1 cellular context compared by ENCODE assay signal in the genomic region with DNA sequence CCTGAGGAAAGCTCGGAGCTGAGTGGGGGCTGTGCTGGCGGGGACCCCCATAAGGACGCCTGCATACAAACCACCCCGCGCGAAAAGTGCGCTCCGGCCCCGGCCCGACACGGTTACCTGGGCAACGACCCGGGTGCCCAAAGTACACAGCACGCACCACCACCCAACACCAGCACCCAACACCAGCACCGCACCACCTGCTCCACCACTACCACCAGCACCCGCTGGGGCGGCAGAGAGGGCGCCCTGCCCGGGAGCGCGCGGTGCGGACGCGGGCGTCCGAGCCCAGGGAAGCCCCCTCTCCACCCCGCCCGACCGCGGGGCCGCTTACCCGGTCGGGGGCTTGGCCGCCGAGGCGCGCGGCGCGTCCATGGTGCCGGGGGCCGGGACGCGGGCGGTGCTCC.
TF ChIP-seq lines count a peak whose summit lies in the region.

No MANE protein-coding gene starts in this region.

TF ChIP-seq in HEK293, 187 proteins besides CTCF, POLR2A, EP300 and RAD21 (continued from another document):
- TF ChIP-seq, protein P1, sequence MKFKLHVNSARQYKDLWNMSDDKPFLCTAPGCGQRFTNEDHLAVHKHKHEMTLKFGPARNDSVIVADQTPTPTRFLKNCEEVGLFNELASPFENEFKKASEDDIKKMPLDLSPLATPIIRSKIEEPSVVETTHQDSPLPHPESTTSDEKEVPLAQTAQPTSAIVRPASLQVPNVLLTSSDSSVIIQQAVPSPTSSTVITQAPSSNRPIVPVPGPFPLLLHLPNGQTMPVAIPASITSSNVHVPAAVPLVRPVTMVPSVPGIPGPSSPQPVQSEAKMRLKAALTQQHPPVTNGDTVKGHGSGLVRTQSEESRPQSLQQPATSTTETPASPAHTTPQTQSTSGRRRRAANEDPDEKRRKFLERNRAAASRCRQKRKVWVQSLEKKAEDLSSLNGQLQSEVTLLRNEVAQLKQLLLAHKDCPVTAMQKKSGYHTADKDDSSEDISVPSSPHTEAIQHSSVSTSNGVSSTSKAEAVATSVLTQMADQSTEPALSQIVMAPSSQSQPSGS (tag by site-specific recombination; IDR thresholded peaks at IDR 0.05; ENCODE audit: low read depth), result no peak
- no peak for TF ChIP-seq KLF8 (tag by site-specific recombination; IDR thresholded peaks at IDR 0.05)
- no peak for TF ChIP-seq ZNF274 (IDR thresholded peaks at IDR 0.05; ENCODE audit: low read length)
- TF ChIP-seq ZNF274 (tag by site-specific recombination; IDR thresholded peaks at IDR 0.05; ENCODE audit: borderline replicate concordance), result no peak
- peak; percentile 45; the same call in 1 of the 2 replicates for TF ChIP-seq ZNF423 (tag by site-specific recombination; IDR thresholded peaks at IDR 0.05)
- no peak for TF ChIP-seq ZNF24 (tag by site-specific recombination; IDR thresholded peaks at IDR 0.05)
- peak; percentile 62 for TF ChIP-seq GLIS2 (tag by site-specific recombination; IDR thresholded peaks at IDR 0.05)
- TF ChIP-seq, protein P2, sequence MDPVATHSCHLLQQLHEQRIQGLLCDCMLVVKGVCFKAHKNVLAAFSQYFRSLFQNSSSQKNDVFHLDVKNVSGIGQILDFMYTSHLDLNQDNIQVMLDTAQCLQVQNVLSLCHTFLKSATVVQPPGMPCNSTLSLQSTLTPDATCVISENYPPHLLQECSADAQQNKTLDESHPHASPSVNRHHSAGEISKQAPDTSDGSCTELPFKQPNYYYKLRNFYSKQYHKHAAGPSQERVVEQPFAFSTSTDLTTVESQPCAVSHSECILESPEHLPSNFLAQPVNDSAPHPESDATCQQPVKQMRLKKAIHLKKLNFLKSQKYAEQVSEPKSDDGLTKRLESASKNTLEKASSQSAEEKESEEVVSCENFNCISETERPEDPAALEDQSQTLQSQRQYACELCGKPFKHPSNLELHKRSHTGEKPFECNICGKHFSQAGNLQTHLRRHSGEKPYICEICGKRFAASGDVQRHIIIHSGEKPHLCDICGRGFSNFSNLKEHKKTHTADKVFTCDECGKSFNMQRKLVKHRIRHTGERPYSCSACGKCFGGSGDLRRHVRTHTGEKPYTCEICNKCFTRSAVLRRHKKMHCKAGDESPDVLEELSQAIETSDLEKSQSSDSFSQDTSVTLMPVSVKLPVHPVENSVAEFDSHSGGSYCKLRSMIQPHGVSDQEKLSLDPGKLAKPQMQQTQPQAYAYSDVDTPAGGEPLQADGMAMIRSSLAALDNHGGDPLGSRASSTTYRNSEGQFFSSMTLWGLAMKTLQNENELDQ (tag by site-specific recombination; IDR thresholded peaks at IDR 0.05; ENCODE audit: low read depth), result no peak
- peak; percentile 89 for TF ChIP-seq ZNF335 (tag by site-specific recombination; conservative IDR thresholded peaks at IDR 0.05)
- TF ChIP-seq ZSCAN30 (tag by site-specific recombination; IDR thresholded peaks at IDR 0.05), result no peak
- TF ChIP-seq ZNF777 (tag by site-specific recombination; IDR thresholded peaks at IDR 0.05; ENCODE audit: borderline replicate concordance), result no peak
TF ChIP-seq in HEK293: peak in this region for 6.
